7 cellular contexts compared by ENCODE assay signal in genomic region chr12:121494093-121494787, GRCh38.
DNase-seq lines count a peak whose midpoint lies in the region; ATAC-seq and TF ChIP-seq lines count a peak whose summit lies in the region.

No MANE protein-coding gene starts in this region.

- intact Hi-C loops in posterior cingulate gyrus (cut with DNase I): no loop called here

- TF ChIP-seq CTCF in GM12873 (IDR thresholded peaks at IDR 0.05; ENCODE audit: insufficient read depth, low read depth, low read length, missing control alignments): peak; percentile 98

- ATAC-seq in GM19351 (IDR thresholded peaks at IDR 0.05; ENCODE audit: unreplicated experiment): no peak

- DNase-seq in NCI-H748 (lab: John Stamatoyannopoulos, UW; ENCODE audit: unreplicated experiment) (peak; percentile 28), activated T-cell treated with anti-CD3 and anti-CD28 coated beads for 48 hours (ENCODE audit: low read depth) (peak; percentile 33), fibroblast of gingiva (ENCODE audit: low read depth) (peak; percentile 11), posterior cingulate gyrus (peak in 8 of 10 donors; percentile 29 to 85 (median 46)), DMS153 treated with DMSO at 0.1 percent for 48 hours (lab: John Stamatoyannopoulos, UW; ENCODE audit: unreplicated experiment) (no peak)
